Comparison of ENCODE assay signal across 14 cellular contexts in genomic region chr3:14804835-14805780, GRCh38. TPM values are rescaled to one million over a fixed set of nuclear protein-coding genes. Genes with fewer than 3 reads are reported as not detected.
DNase-seq lines count a peak whose midpoint lies in the region; ATAC-seq lines count a peak whose summit lies in the region.
"Had no signal": no experiment of that assay in that cellular context is flagged by ENCODE, and none has a peak within 500 bp of the region (broad histone marks: within the 10 kb centered on the region; RNA-seq: fewer than 3 reads in every experiment).

No MANE protein-coding gene starts in this region.

- peaks cover 44% of the 10 kb centered on the region for H3K27me3 Mint-ChIP-seq in activated T-helper 17 cell treated with anti-CD3 and anti-CD28 coated beads, Interleukin-2, amount 50 U/mL, for 72 hours

- intact Hi-C loops in Right ventricle myocardium inferior (cut with DNase I), result loop anchor here (1.0 kb wide), 1 partner anchor 43 kb away; no protein-coding TSS in a partner anchor
- intact Hi-C loops in left cardiac atrium (cut with DNase I), result loop anchor here in 1 of 2 donors (5.0 kb wide), 1 partner anchor 57 kb away; no protein-coding TSS in a partner anchor
- intact Hi-C loops in right cardiac atrium (cut with DNase I), result no loop called here

- WGBS in right cardiac atrium, result 77% methylated on average over 7 of the region's 7 CpGs

- no peaks in the 10 kb centered on the region for H3K36me3 Mint-ChIP-seq in activated T-helper 17 cell treated with anti-CD3 and anti-CD28 coated beads, Interleukin-2, amount 50 U/mL, for 72 hours (ENCODE audit: low read depth)
- H3K36me3 Mint-ChIP-seq: naive B cell had no signal

- peak overlapping the region; percentile 65 for H3K27ac ChIP-seq in right cardiac atrium (ENCODE audit: low read length)
- peak overlapping the region; percentile 3 for H3K27ac ChIP-seq in temporal lobe (ENCODE audit: low read depth, low read length)

- DNase-seq in Right ventricle myocardium inferior (ENCODE audit: missing footprints) (peak; percentile 50), left cardiac atrium (no peak), right cardiac atrium (no peak), Ammon's horn (ENCODE audit: low spot score) (no peak), putamen (ENCODE audit: low spot score) (no peak), activated gamma-delta T cell treated with Interleukin-2 at 50 U/mL for 16 hours (no peak)
- DNase-seq: activated effector memory CD4-positive, alpha-beta T cell treated with anti-CD3 and anti-CD28 coated beads, Interleukin-2, amount 50 U/mL, for 16 hours; IMR-90; naive B cell; stimulated activated CD4-positive, alpha-beta T cell treated with anti-CD3 and anti-CD28 coated beads, Interleukin-4, amount 100 ng/mL, for 24 hours had no signal

- no peak overlapping the region for H3K4me3 ChIP-seq in right cardiac atrium (ENCODE audit: low read length)

- no peak overlapping the region for H3K4me3 Mint-ChIP-seq in activated T-helper 17 cell treated with anti-CD3 and anti-CD28 coated beads, Interleukin-2, amount 50 U/mL, for 72 hours
- H3K4me3 Mint-ChIP-seq: naive B cell had no signal

- peak overlapping the region; percentile 8 for H3K27ac Mint-ChIP-seq in activated T-helper 17 cell treated with anti-CD3 and anti-CD28 coated beads, Interleukin-2, amount 50 U/mL, for 72 hours

- no peaks in the 10 kb centered on the region for H3K9me3 Mint-ChIP-seq in activated T-helper 17 cell treated with anti-CD3 and anti-CD28 coated beads, Interleukin-2, amount 50 U/mL, for 72 hours
- H3K9me3 Mint-ChIP-seq: naive B cell had no signal

- H3K4me1 Mint-ChIP-seq in activated T-helper 17 cell treated with anti-CD3 and anti-CD28 coated beads, Interleukin-2, amount 50 U/mL, for 72 hours, result peaks cover 21% of the 10 kb centered on the region

- ATAC-seq in Right ventricle myocardium inferior (no peak), left cardiac atrium (no peak), right cardiac atrium (no peak)
- ATAC-seq in activated T-helper 17 cell treated with anti-CD3 and anti-CD28 coated beads, Interleukin-2, amount 50 U/mL, for 72 hours (replicated peaks), result no peak

- H3K4me1 ChIP-seq in right cardiac atrium (ENCODE audit: control insufficient read depth, insufficient read depth, low read length), result peaks cover 5% of the 10 kb centered on the region

- H3K27me3 ChIP-seq in right cardiac atrium (ENCODE audit: control insufficient read depth, insufficient read depth), result no peaks in the 10 kb centered on the region

- no peaks in the 10 kb centered on the region for H3K9me3 ChIP-seq in right cardiac atrium (ENCODE audit: control insufficient read depth, low read length)

RNA-seq across cellular contexts. Expression of gene FGD5, which starts 13.7 kb away (rescaled TPM):
- total RNA-seq in Right ventricle myocardium inferior (16.5 TPM), left cardiac atrium (10 to 100 TPM; 19.3 to 28.7 TPM), right cardiac atrium (10 to 100 TPM; 17.1 to 30.5 (median 21.2) TPM), temporal lobe (3.4 TPM)
- under 1 TPM; 0.06 to 0.74 TPM for total RNA-seq in activated T-helper 17 cell treated with anti-CD3 and anti-CD28 coated beads, Interleukin-2, amount 50 U/mL, for 72 hours
- polyA plus RNA-seq in right cardiac atrium, result 8.6 TPM
- total RNA-seq: activated CD8-positive, alpha-beta memory T cell treated with anti-CD3 and anti-CD28 coated beads for 36 hours; IMR-90; SK-MEL-5 had no signal
- polyA plus RNA-seq: IMR-90 had no signal
